ENCODE assay signal across 15 cellular contexts in genomic region chr5:96626956-96627355, GRCh38. TPM values are rescaled to one million over a fixed set of nuclear protein-coding genes. Genes with fewer than 3 reads are reported as not detected.
DNase-seq lines count a peak whose midpoint lies in the region; ATAC-seq, FAIRE-seq and TF ChIP-seq lines count a peak whose summit lies in the region.
"Had no signal": no experiment of that assay in that cellular context is flagged by ENCODE, and none has a peak within 500 bp of the region (broad histone marks: within the 10 kb centered on the region; RNA-seq: fewer than 3 reads in every experiment).

No MANE protein-coding gene starts in this region.

- TF ChIP-seq CTCF in HFFc6 (IDR thresholded peaks at IDR 0.05) (no peak; the same call in 1 of the 2 replicates), VCaP (conservative IDR thresholded peaks at IDR 0.05) (no peak), foreskin keratinocyte (conservative IDR thresholded peaks at IDR 0.05) (peak; percentile 23), upper lobe of right lung (IDR thresholded peaks at IDR 0.05) (no peak)

- H3K36me3 ChIP-seq in upper lobe of right lung = no peaks in the 10 kb centered on the region
- H3K36me3 ChIP-seq: pancreas, stomach had no signal

- H3K27ac ChIP-seq in VCaP (peak overlapping the region; percentile 82), foreskin keratinocyte (peak overlapping the region; percentile 20), upper lobe of right lung (no peak overlapping the region)
- H3K27ac ChIP-seq: SK-N-MC had no signal

- H3K4me1 ChIP-seq in foreskin keratinocyte (peaks cover 16% of the 10 kb centered on the region), upper lobe of right lung (peaks cover 12% of the 10 kb centered on the region)
- H3K4me1 ChIP-seq: pancreas had no signal

- no peaks in the 10 kb centered on the region for H3K9me3 Mint-ChIP-seq in HFFc6
- H3K9me3 Mint-ChIP-seq: dendritic cell treated with granulocyte-macrophage colony-stimulating factor and Interleukin-4, amounts not matched to agents 40 ng/mL and 50 ng/mL, for 4 days had no signal

- H3K36me3 Mint-ChIP-seq in HFFc6 (ENCODE audit: low read depth) = no peaks in the 10 kb centered on the region

- H3K4me1 Mint-ChIP-seq in HFFc6 (ENCODE audit: low read depth) = peaks cover 63% of the 10 kb centered on the region

- peak overlapping the region; percentile 2; the same call in 1 of the 2 replicates for H3K4me3 Mint-ChIP-seq in HFFc6
- H3K4me3 Mint-ChIP-seq: dendritic cell treated with granulocyte-macrophage colony-stimulating factor and Interleukin-4, amounts not matched to agents 40 ng/mL and 50 ng/mL, for 4 days had no signal

- H3K27me3 Mint-ChIP-seq in HFFc6 (ENCODE audit: insufficient read depth) = no peaks in the 10 kb centered on the region; the same call in 1 of the 2 replicates

- H3K27me3 ChIP-seq in foreskin keratinocyte (no peaks in the 10 kb centered on the region), upper lobe of right lung (no peaks in the 10 kb centered on the region)
- H3K27me3 ChIP-seq: pancreas, stomach had no signal

- no peak for ATAC-seq in foreskin keratinocyte
- ATAC-seq in upper lobe of right lung = peak; percentile 49
- no peak for ATAC-seq in HG02970 (IDR thresholded peaks at IDR 0.05; ENCODE audit: low FRiP score, unreplicated experiment)

- DNase-seq in HFFc6 (peak; percentile 86), foreskin keratinocyte (peak; percentile 64 to 85), upper lobe of right lung (no peak), NCI-H2196 treated with DMSO at 0.1 percent for 48 hours (lab: John Stamatoyannopoulos, UW; ENCODE audit: unreplicated experiment) (no peak), GM19239 (ENCODE audit: insufficient read length, low spot score) (no peak)
- DNase-seq: activated CD4-positive, alpha-beta T cell treated with anti-CD3 and anti-CD28 coated beads, Interleukin-2, amount 50 U/mL, for 48 hours; activated naive CD4-positive, alpha-beta T cell; NCI-H1105 treated with DMSO at 0.1 percent for 48 hours; pancreas; stimulated activated CD4-positive, alpha-beta T cell treated with anti-CD3 and anti-CD28 coated beads, Interleukin-4, amount 100 ng/mL, for 1 hour; stomach had no signal

- FAIRE-seq in GM19239 (lab: Jason Lieb, UNC) = no peak
- FAIRE-seq: pancreas had no signal

- H3K4me3 ChIP-seq in upper lobe of right lung = no peak overlapping the region
- H3K4me3 ChIP-seq: pancreas, SK-N-MC had no signal

- intact Hi-C loops in upper lobe of right lung (cut with DNase I) = no loop called here

- H3K27ac Mint-ChIP-seq in HFFc6 = peak overlapping the region; percentile 75
- H3K27ac Mint-ChIP-seq: dendritic cell treated with granulocyte-macrophage colony-stimulating factor and Interleukin-4, amounts not matched to agents 40 ng/mL and 50 ng/mL, for 4 days had no signal

- no peaks in the 10 kb centered on the region for H3K9me3 ChIP-seq in upper lobe of right lung
- H3K9me3 ChIP-seq: pancreas, stomach had no signal

RNA-seq across cellular contexts. Expression of gene CAST, which starts 35.2 kb away (rescaled TPM):
- 100 to 1,000 TPM; 274 to 342 (median 322) TPM for total RNA-seq in HFFc6 (2021; fragmentation: NEBNext Ultra II Directional; extraction: Animal tissue kit (Norgen Biotek cat#: 25700))
- total RNA-seq in foreskin keratinocyte = 219 and 253 TPM in 2 replicates
- polyA plus RNA-seq in foreskin keratinocyte = 71.4 and 87.8 TPM in 2 replicates
- total RNA-seq in upper lobe of right lung = 260 TPM

Comparison
In these comparisons a context has a peak if more than half of its experiments do, and no peak if none do; other contexts are left out.
1. DNase-seq: peak in HFFc6 (single experiment) and foreskin keratinocyte (2 of 2); none in upper lobe of right lung (single experiment), NCI-H2196 treated with DMSO at 0.1 percent for 48 hours (single experiment) and GM19239 (single experiment).